33 cellular contexts compared by ENCODE assay signal in the genomic region with DNA sequence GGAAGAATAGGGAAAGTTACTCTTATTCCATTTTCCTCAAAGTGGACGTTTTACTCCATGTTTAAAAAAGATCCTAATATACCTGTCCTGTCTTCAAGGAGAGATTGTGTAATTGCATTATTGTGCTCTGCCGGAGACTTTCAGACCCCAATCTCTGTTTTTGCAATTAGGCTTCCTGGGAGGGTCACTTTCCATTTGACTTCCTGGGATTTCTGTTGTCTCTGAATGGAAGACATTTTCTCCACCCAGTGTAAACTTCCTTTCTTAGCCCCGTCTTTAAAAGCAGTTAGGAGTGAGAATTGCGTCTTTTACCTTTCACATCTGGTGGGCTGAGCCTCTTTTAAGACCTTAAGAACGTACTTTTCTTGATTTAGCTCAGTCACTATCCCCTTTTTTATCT.
DNase-seq lines count a peak whose midpoint lies in the region; ATAC-seq and TF ChIP-seq lines count a peak whose summit lies in the region.
"Had no signal": no experiment of that assay in that cellular context is flagged by ENCODE, and none has a peak within 500 bp of the region (broad histone marks: within the 10 kb centered on the region; RNA-seq: fewer than 3 reads in every experiment).

No MANE protein-coding gene starts in this region.

- DNase-seq in A673 (ENCODE audit: low spot score) (no peak), T-helper 17 cell (no peak), left ventricle myocardium superior (no peak), nephron progenitor cell (no peak), glomerular visceral epithelial cell (ENCODE audit: extremely low spot score) (no peak), adrenal gland (no peak), NCI-H2171 treated with DMSO at 0.1 percent for 48 hours (lab: John Stamatoyannopoulos, UW) (no peak), NOMO-1 (lab: John Stamatoyannopoulos, UW; ENCODE audit: unreplicated experiment in 2 of 2) (no peak)
- DNase-seq: activated B cell treated with CpG ODN at 0.5 μM for 24 hours; activated CD4-positive, alpha-beta T cell treated with anti-CD3 and anti-CD28 coated beads, Interleukin-2, amount 10 ng/mL, durations not matched to agents 7 days and 5 days; activated effector memory CD4-positive, alpha-beta T cell treated with Interleukin-2 at 50 U/mL for 16 hours; activated T-cell treated with anti-CD3 and anti-CD28 coated beads, Interleukin-2, amount 50 U/mL, for 1 hour; AML-193; anterior cingulate cortex; CD4-positive, CD25-positive, alpha-beta regulatory T cell; DMS79 treated with DMSO at 0.1 percent for 48 hours; effector memory CD8-positive, alpha-beta T cell; GDM1; GM23248; HFFc6; left lung; mucosa of descending colon; natural killer cell; NCI-H1694; NCI-H446; NCI-H774; stimulated activated naive CD4-positive, alpha-beta T cell; T-helper 1 cell; uterus had no signal

- no peaks in the 10 kb centered on the region for H3K36me3 Mint-ChIP-seq in T-helper 17 cell (ENCODE audit: low read depth)
- peaks cover 61% of the 10 kb centered on the region for H3K36me3 Mint-ChIP-seq in nephron progenitor cell (ENCODE audit: low read depth)
- H3K36me3 Mint-ChIP-seq: activated naive CD4-positive, alpha-beta T cell treated with anti-CD3 and anti-CD28 coated beads, Interleukin-2, amount 50 U/mL, for 72 hours; CD4-positive, CD25-positive, alpha-beta regulatory T cell; natural killer cell had no signal

- no peak for ATAC-seq in T-helper 17 cell
- peak; percentile 39 for ATAC-seq in left ventricle myocardium superior
- ATAC-seq: activated naive CD4-positive, alpha-beta T cell treated with anti-CD3 and anti-CD28 coated beads, Interleukin-2, amount 50 U/mL, for 72 hours; effector memory CD8-positive, alpha-beta T cell; mucosa of descending colon; natural killer cell had no signal

- H3K36me3 ChIP-seq in A673 (ENCODE audit: insufficient read depth, low read length, poor library complexity, severe bottlenecking) (peaks cover 24% of the 10 kb centered on the region), adrenal gland (replicated peaks in 1 of 2) (no peaks in the 10 kb centered on the region)
- H3K36me3 ChIP-seq: uterus had no signal

- TF ChIP-seq CTCF in A673 (conservative IDR thresholded peaks at IDR 0.05; ENCODE audit: low read depth, low read length) = no peak
- no peak for TF ChIP-seq CTCF in nephron progenitor cell (IDR thresholded peaks at IDR 0.05)
- no peak for TF ChIP-seq CTCF in adrenal gland (IDR thresholded peaks at IDR 0.05)

- H3K4me3 Mint-ChIP-seq in T-helper 17 cell (no peak overlapping the region), nephron progenitor cell (no peak overlapping the region)
- H3K4me3 Mint-ChIP-seq: activated B cell treated with CpG ODN at 0.5 μM for 24 hours; activated CD4-positive, alpha-beta T cell treated with anti-CD3 and anti-CD28 coated beads, Interleukin-2, amount 10 ng/mL, durations not matched to agents 7 days and 5 days; CD4-positive, CD25-positive, alpha-beta regulatory T cell; effector memory CD8-positive, alpha-beta T cell; HFFc6; natural killer cell had no signal

- intact Hi-C loops in A673 (cut with micrococcal nuclease; ENCODE audit: unreplicated experiment) = no loop called here
- intact Hi-C loops in left ventricle myocardium superior (cut with micrococcal nuclease) = no loop called here
- intact Hi-C loops in adrenal gland (cut with DNase I) = no loop called here

- H3K27ac Mint-ChIP-seq in T-helper 17 cell (peak overlapping the region; percentile 59), nephron progenitor cell (peak overlapping the region; percentile 84)
- H3K27ac Mint-ChIP-seq: activated B cell treated with CpG ODN at 0.5 μM for 24 hours; activated CD4-positive, alpha-beta T cell treated with anti-CD3 and anti-CD28 coated beads, Interleukin-2, amount 10 ng/mL, durations not matched to agents 7 days and 5 days; activated naive CD4-positive, alpha-beta T cell treated with anti-CD3 and anti-CD28 coated beads, Interleukin-2, amount 50 U/mL, for 72 hours; CD4-positive, CD25-positive, alpha-beta regulatory T cell; natural killer cell had no signal

- peak overlapping the region; percentile 32 for H3K27ac ChIP-seq in A673 (ENCODE audit: low read depth, low read length, poor library complexity, severe bottlenecking)
- H3K27ac ChIP-seq in adrenal gland = no peak overlapping the region
- H3K27ac ChIP-seq: GM23248, RWPE1, suprapubic skin had no signal

- CTCF ChIA-PET in A673 (lab: Charles Lee) = no interaction called here

- peaks cover 12% of the 10 kb centered on the region for H3K9me3 ChIP-seq in A673 (ENCODE audit: low read depth, low read length, poor library complexity, severe bottlenecking)
- no peaks in the 10 kb centered on the region for H3K9me3 ChIP-seq in T-helper 17 cell (ENCODE audit: control insufficient read depth, low read length, poor library complexity, severe bottlenecking)
- H3K9me3 ChIP-seq in adrenal gland (replicated peaks in 1 of 3) = no peaks in the 10 kb centered on the region
- H3K9me3 ChIP-seq: mucosa of descending colon, suprapubic skin, uterus had no signal

- no TSS peak for BruUV-seq in A673 (replicated peaks; lab: Mats Ljungman, UMichigan)

- H3K27me3 ChIP-seq in A673 (replicated peaks; ENCODE audit: insufficient read depth, low read depth, low read length, poor library complexity) (no peaks in the 10 kb centered on the region), adrenal gland (no peaks in the 10 kb centered on the region)
- H3K27me3 ChIP-seq: left lung, suprapubic skin, uterus had no signal

- WGBS in adrenal gland, 4 donors = 77 to 83% (median 80%) methylated on average over 5 of the region's 5 CpGs

- peaks cover 35% of the 10 kb centered on the region for H3K9me3 Mint-ChIP-seq in nephron progenitor cell
- H3K9me3 Mint-ChIP-seq: activated CD4-positive, alpha-beta T cell treated with anti-CD3 and anti-CD28 coated beads, Interleukin-2, amount 10 ng/mL, durations not matched to agents 7 days and 5 days; activated naive CD4-positive, alpha-beta T cell treated with anti-CD3 and anti-CD28 coated beads, Interleukin-2, amount 50 U/mL, for 72 hours; natural killer cell had no signal

- no peak overlapping the region for H3K4me3 ChIP-seq in A673 (ENCODE audit: low read depth, low read length, poor library complexity, severe bottlenecking)
- no peak overlapping the region for H3K4me3 ChIP-seq in adrenal gland
- H3K4me3 ChIP-seq: A549, GM23248, left lung, mucosa of descending colon, suprapubic skin, uterus had no signal

- no peak for TF ChIP-seq POLR2A in adrenal gland (IDR thresholded peaks at IDR 0.05)

- no peaks in the 10 kb centered on the region for H3K4me1 Mint-ChIP-seq in T-helper 17 cell
- peaks cover 38% of the 10 kb centered on the region for H3K4me1 Mint-ChIP-seq in nephron progenitor cell
- H3K4me1 Mint-ChIP-seq: activated CD4-positive, alpha-beta T cell treated with anti-CD3 and anti-CD28 coated beads, Interleukin-2, amount 10 ng/mL, durations not matched to agents 7 days and 5 days; CD4-positive, CD25-positive, alpha-beta regulatory T cell; natural killer cell had no signal

- H3K27me3 Mint-ChIP-seq in T-helper 17 cell (peaks cover 37% of the 10 kb centered on the region), nephron progenitor cell (ENCODE audit: low read depth, poor library complexity) (peaks cover 3% of the 10 kb centered on the region)
- H3K27me3 Mint-ChIP-seq: activated B cell treated with CpG ODN at 0.5 μM for 24 hours had no signal

- POLR2A ChIA-PET in A673 (lab: Charles Lee; ENCODE audit: low non-redundant PET) = no interaction called here

- H3K4me1 ChIP-seq in A673 (ENCODE audit: insufficient read depth, low read length, poor library complexity, severe bottlenecking) (peaks cover 36% of the 10 kb centered on the region), adrenal gland (replicated peaks in 1 of 2) (peaks cover 0 to 15% of the 10 kb centered on the region in 2 donors)
- H3K4me1 ChIP-seq: suprapubic skin had no signal
